In genomic region chr1:156508955-156509234, GRCh38 we compare ENCODE assay signal across 11 cellular contexts. TPM values are rescaled to one million over a fixed set of nuclear protein-coding genes. Genes with fewer than 3 reads are reported as not detected.
DNase-seq lines count a peak whose midpoint lies in the region; ATAC-seq, FAIRE-seq and TF ChIP-seq lines count a peak whose summit lies in the region.
"Had no signal": no experiment of that assay in that cellular context is flagged by ENCODE, and none has a peak within 500 bp of the region (broad histone marks: within the 10 kb centered on the region; RNA-seq: fewer than 3 reads in every experiment).

No MANE protein-coding gene starts in this region.

- ATAC-seq in K562 (no peak), memory B cell (ENCODE audit: low read depth) (no peak), HG03280 (IDR thresholded peaks at IDR 0.05; ENCODE audit: unreplicated experiment) (no peak)

- CTCF ChIA-PET in K562 (lab: Yijun Ruan, JAX; ENCODE audit: low intra/inter-chr PET ratio) = no interaction called here

- no peaks in the 10 kb centered on the region for H3K36me3 ChIP-seq in Loucy (ENCODE audit: insufficient read depth, low read length)
- no peaks in the 10 kb centered on the region for H3K36me3 ChIP-seq in K562 (ENCODE audit: control insufficient read depth, insufficient read depth, low read length)
- H3K36me3 ChIP-seq in stomach smooth muscle (ENCODE audit: control insufficient read depth in 2 of 2, insufficient read depth in 2 of 2, low read length in 2 of 2) = no peaks in the 10 kb centered on the region

- H3K9me3 ChIP-seq in Loucy (ENCODE audit: insufficient read depth, low read depth, low read length) (no peaks in the 10 kb centered on the region), K562 (replicated peaks; ENCODE audit: control insufficient read depth, insufficient read depth, low read depth, low read length) (no peaks in the 10 kb centered on the region), stomach smooth muscle (ENCODE audit: control insufficient read depth in 2 of 2, low read length in 2 of 2) (no peaks in the 10 kb centered on the region)

- no peaks in the 10 kb centered on the region for H3K27me3 Mint-ChIP-seq in memory B cell

- H3K9ac ChIP-seq in Loucy (ENCODE audit: low read depth, low read length, poor library complexity, severe bottlenecking) = no peak overlapping the region
- no peak overlapping the region for H3K9ac ChIP-seq in K562 (ENCODE audit: insufficient read depth in 1 of 2, low read depth in 2 of 2, low read length in 2 of 2)
- peak overlapping the region; percentile 56 to 58 for H3K9ac ChIP-seq in stomach smooth muscle (ENCODE audit: low read length in 2 of 2)

- H3K9me1 ChIP-seq in K562 (ENCODE audit: control insufficient read depth, insufficient read depth, low read length) = peaks cover 3% of the 10 kb centered on the region

- H3K9me2 ChIP-seq in Loucy (replicated peaks; ENCODE audit: low read depth, low read length) = no peaks in the 10 kb centered on the region

- peaks cover 24% of the 10 kb centered on the region for H3K4me1 Mint-ChIP-seq in memory B cell

- no peak for TF ChIP-seq RAD21 in K562 (CRISPR knock-in tag; conservative IDR thresholded peaks at IDR 0.05 in 1 of 2, IDR thresholded peaks at IDR 0.05 in 1 of 2)

- TF ChIP-seq CTCF in Loucy (conservative IDR thresholded peaks at IDR 0.05; ENCODE audit: low read length) (no peak), K562 (IDR thresholded peaks at IDR 0.05 in 2 of 3, conservative IDR thresholded peaks at IDR 0.05 in 1 of 3; ENCODE audit: insufficient read depth in 2 of 3, low read depth in 1 of 3, low read length in 3 of 3) (no peak)

- H3K27ac Mint-ChIP-seq in memory B cell = peak overlapping the region; percentile 85
- H3K27ac Mint-ChIP-seq: mesothelial cell of epicardium had no signal

- H3K27ac ChIP-seq in K562 (ENCODE audit: extremely low read depth, low read depth, low read length) (no peak overlapping the region), stomach smooth muscle (ENCODE audit: low read length) (peak overlapping the region; percentile 97)
- H3K27ac ChIP-seq: VCaP had no signal

- in situ Hi-C loops in K562 (cut with MboI) = no loop called here

- BruUV-seq in K562 (replicated peaks; lab: Mats Ljungman, UMichigan) = no TSS peak

- no peak overlapping the region for H3K4me3 ChIP-seq in Loucy (ENCODE audit: low read length, poor library complexity, severe bottlenecking)
- no peak overlapping the region for H3K4me3 ChIP-seq in K562
- peak overlapping the region; percentile 13 to 64 for H3K4me3 ChIP-seq in stomach smooth muscle (ENCODE audit: low read length in 2 of 2)

- H4K20me1 ChIP-seq in Loucy (ENCODE audit: insufficient read depth, low read length, poor library complexity, severe bottlenecking) (no peaks in the 10 kb centered on the region), K562 (replicated peaks; ENCODE audit: control insufficient read depth, insufficient read depth, low read length) (no peaks in the 10 kb centered on the region)

- H3K27me3 ChIP-seq in Loucy (ENCODE audit: insufficient read depth, low read length, poor library complexity, severe bottlenecking) = no peaks in the 10 kb centered on the region
- peaks cover 0 to 5% of the 10 kb centered on the region in 2 experiments; a peak in 2 of 5 replicates for H3K27me3 ChIP-seq in K562 (ENCODE audit: control insufficient read depth in 2 of 2, insufficient read depth in 2 of 2, low read length in 2 of 2)
- no peaks in the 10 kb centered on the region for H3K27me3 ChIP-seq in stomach smooth muscle (ENCODE audit: control insufficient read depth in 1 of 2, insufficient read depth in 2 of 2, low read length in 2 of 2)

- 25% methylated on average over 2 of the region's 2 CpGs for WGBS in K562 (ENCODE audit: insufficient coverage, low coverage, missing lambda C conversion rate)

- H3K4me3 Mint-ChIP-seq in memory B cell = no peak overlapping the region
- H3K4me3 Mint-ChIP-seq: mesothelial cell of epicardium had no signal

- H3K9me3 Mint-ChIP-seq in memory B cell = no peaks in the 10 kb centered on the region
- H3K9me3 Mint-ChIP-seq: mesothelial cell of epicardium had no signal

- peaks cover 4% of the 10 kb centered on the region; the same call in 1 of the 2 replicates for H3F3A ChIP-seq in Loucy (ENCODE audit: low read depth)

- no peak overlapping the region for H3K4me2 ChIP-seq in Loucy (ENCODE audit: low read depth, low read length, poor library complexity, severe bottlenecking)
- H3K4me2 ChIP-seq in K562 (ENCODE audit: insufficient read depth, low read length) = no peak overlapping the region

- H3K36me3 Mint-ChIP-seq in memory B cell = no peaks in the 10 kb centered on the region
- H3K36me3 Mint-ChIP-seq: mesothelial cell of epicardium had no signal

- H2AFZ ChIP-seq in Loucy (ENCODE audit: low read length) (peak overlapping the region; percentile 37; the same call in 1 of the 2 replicates), K562 (ENCODE audit: low read depth, low read length) (peak overlapping the region; percentile 83; the same call in 1 of the 2 replicates)

- no peak for FAIRE-seq in K562 (lab: Jason Lieb, UNC)
- FAIRE-seq in frontal cortex (lab: Jason Lieb, UNC) = no peak
- FAIRE-seq: H1 had no signal

- intact Hi-C loops in K562 (cut with micrococcal nuclease) = loop anchor here (5.0 kb wide), 1 partner anchor 397 kb away; the partner anchor contains the start of gene LMNA

- TF ChIP-seq EP300 in K562 (IDR thresholded peaks at IDR 0.05; ENCODE audit: low read length) = no peak

- DNase-seq in K562 (ENCODE audit: extremely low read depth in 1 of 4, low spot score in 3 of 4) (no peak), memory B cell (ENCODE audit: low spot score in 2 of 2) (no peak), DMS 273 treated with DMSO at 0.1 percent for 48 hours (lab: John Stamatoyannopoulos, UW) (no peak), frontal cortex (ENCODE audit: low spot score in 2 of 2) (no peak)
- DNase-seq in NK-92 treated with Interleukin-12 subunit alpha and Interleukin-12 subunit beta, amount 100 ng/mL, for 24 hours (lab: John Stamatoyannopoulos, UW) = no peak

- no peaks in the 10 kb centered on the region; the same call in 1 of the 2 replicates for H3K79me2 ChIP-seq in Loucy (ENCODE audit: insufficient read depth, low read length)
- H3K79me2 ChIP-seq in K562 (ENCODE audit: control insufficient read depth, insufficient read depth, low read length) = no peaks in the 10 kb centered on the region

- POLR2A ChIA-PET in K562 (lab: Yijun Ruan, JAX) = interaction anchor here (0.6 to 2.5 kb wide), 6 partner anchors 10 to 69 kb away, joined by 3 to 15 read pairs (median 4); no protein-coding TSS in a partner anchor

- TF ChIP-seq POLR2A in K562 (conservative IDR thresholded peaks at IDR 0.05) = no peak

- peaks cover 35% of the 10 kb centered on the region for H3K4me1 ChIP-seq in Loucy (ENCODE audit: insufficient read depth, low read length, poor library complexity, severe bottlenecking)
- peaks cover 23 to 28% of the 10 kb centered on the region in 2 experiments for H3K4me1 ChIP-seq in K562 (replicated peaks in 1 of 2; ENCODE audit: control insufficient read depth in 2 of 2, insufficient read depth in 2 of 2, low read length in 2 of 2)
- peaks cover 69% of the 10 kb centered on the region for H3K4me1 ChIP-seq in stomach smooth muscle (ENCODE audit: control insufficient read depth, insufficient read depth, low read length)

TF ChIP-seq in K562, 482 proteins besides CTCF, POLR2A, EP300 and RAD21:
- TF ChIP-seq CXXC5 (CRISPR knock-in tag; IDR thresholded peaks at IDR 0.05) = no peak
- no peak for TF ChIP-seq YY1 (IDR thresholded peaks at IDR 0.05; ENCODE audit: borderline replicate concordance in 1 of 3, control insufficient read depth in 1 of 3, extremely low read depth in 1 of 3, insufficient read depth in 3 of 3, insufficient read length in 1 of 3, insufficient replicate concordance in 2 of 3, low read depth in 1 of 3, low read length in 2 of 3)
- TF ChIP-seq HOXB6 (CRISPR knock-in tag; IDR thresholded peaks at IDR 0.05; ENCODE audit: borderline replicate concordance) = no peak

RNA-seq across cellular contexts. Expression of gene MEF2D, which starts 8.3 kb away (rescaled TPM):
- total RNA-seq in K562 (2011; cell fraction: chromatin; rRNA removed; ENCODE audit: low replicate concordance) = 11.7 and 23.2 TPM in 2 replicates
- total RNA-seq in K562 (2011; cell fraction: nucleolus; rRNA removed) = 10.0 and 13.7 TPM in 2 replicates
- 14.1 and 18.8 TPM in 2 replicates for total RNA-seq in K562 (2011; cell fraction: nucleoplasm; rRNA removed)
- 5.4 and 6.5 TPM in 2 replicates for total RNA-seq in K562 (2014; rRNA removed)
- total RNA-seq in K562 (2014; rRNA removed; fragmentation: Illumina TruSeq; extraction: Trizol) = 1.3 and 1.7 TPM in 2 replicates
- 2.6 and 2.7 TPM in 2 replicates for total RNA-seq in K562 (2015; rRNA removed; fragmentation: Illumina TruSeq; extraction: Trizol)
- 13.8 and 19.5 TPM in 2 replicates for total RNA-seq in K562 (2021)
- 2.2 and 4.6 TPM in 2 replicates for polyA plus RNA-seq in K562 (2011; rRNA removed)
- polyA plus RNA-seq in K562 (2011; cell fraction: cytosol; rRNA removed) = 3.8 and 6.0 TPM in 2 replicates
- polyA plus RNA-seq in K562 (2011; cell fraction: nucleus; rRNA removed) = 8.5 and 14.0 TPM in 2 replicates
- 8.7 and 11.3 TPM in 2 replicates for polyA plus RNA-seq in K562 (2012)
- polyA plus RNA-seq in K562 (2014; fragmentation: Illumina TruSeq; extraction: Trizol) = 5.0 and 8.2 TPM in 2 replicates
- under 1 TPM; 0.10 TPM for polyA plus RNA-seq in K562 (2014; fragmentation: Nextera tagmentation; extraction: Ambion mirVana)
- polyA plus RNA-seq in K562 (2014; rRNA removed) = 6.0 and 8.2 TPM in 2 replicates
- 2.8 and 3.4 TPM in 2 replicates for polyA minus RNA-seq in K562 (2011; rRNA and poly(A)+ RNA removed)
- 3.1 and 5.6 TPM in 2 replicates for polyA minus RNA-seq in K562 (2011; cell fraction: cytosol; rRNA and poly(A)+ RNA removed)
- 4.6 and 7.7 TPM in 2 replicates for polyA minus RNA-seq in K562 (2011; cell fraction: nucleus; rRNA and poly(A)+ RNA removed)
- 4.9 TPM for total RNA-seq in frontal cortex

Comparison
In these comparisons a context has a peak if more than half of its experiments do, and no peak if none do; other contexts are left out.
1. H3K4me3 ChIP-seq: peak in stomach smooth muscle (2 of 2); none in Loucy (single experiment) and K562 (single experiment).
2. H3K9ac ChIP-seq: peak in stomach smooth muscle (2 of 2); none in Loucy (single experiment) and K562 (0 of 2).